Comparison of ENCODE assay signal across 1 cellular context in genomic region chr10:78774999-78775711, GRCh38.
TF ChIP-seq lines count a peak whose summit lies in the region.

No MANE protein-coding gene starts in this region.

TF ChIP-seq in HepG2, 621 proteins besides CTCF, POLR2A, EP300 and RAD21 (continued from another document and continues in another):
- no peak for TF ChIP-seq STAT6 (CRISPR knock-in tag; IDR thresholded peaks at IDR 0.05; ENCODE audit: borderline replicate concordance)
- TF ChIP-seq ZNF644 (CRISPR knock-in tag; IDR thresholded peaks at IDR 0.05; ENCODE audit: low read depth) = no peak
- no peak for TF ChIP-seq ZNF513 (CRISPR knock-in tag; conservative IDR thresholded peaks at IDR 0.05)
- no peak for TF ChIP-seq ZNF75D (CRISPR knock-in tag; IDR thresholded peaks at IDR 0.05; ENCODE audit: borderline replicate concordance)
- TF ChIP-seq ZNF276 (CRISPR knock-in tag; IDR thresholded peaks at IDR 0.05; ENCODE audit: low read depth) = no peak; the same call in 1 of the 2 replicates
- TF ChIP-seq ZNF224 (CRISPR knock-in tag; IDR thresholded peaks at IDR 0.05) = no peak
- no peak for TF ChIP-seq SOX6 (IDR thresholded peaks at IDR 0.05)
- TF ChIP-seq SOX6 (CRISPR knock-in tag; IDR thresholded peaks at IDR 0.05) = peak; percentile 34; the same call in 1 of the 2 replicates
- no peak for TF ChIP-seq NFE2L2 (IDR thresholded peaks at IDR 0.05; ENCODE audit: low read length)
- TF ChIP-seq PCBP2 (optimal IDR thresholded peaks at IDR 0.05; ENCODE audit: low read depth, low read length, poor library complexity, severe bottlenecking) = no peak
- TF ChIP-seq ONECUT2 (CRISPR knock-in tag; IDR thresholded peaks at IDR 0.05) = no peak
- TF ChIP-seq ADNP (CRISPR knock-in tag; IDR thresholded peaks at IDR 0.05) = no peak
- no peak for TF ChIP-seq MTF1 (CRISPR knock-in tag; IDR thresholded peaks at IDR 0.05)
- TF ChIP-seq SAP130 (CRISPR knock-in tag; IDR thresholded peaks at IDR 0.05; ENCODE audit: low read depth) = no peak
- TF ChIP-seq ZBTB39 (CRISPR knock-in tag; IDR thresholded peaks at IDR 0.05) = no peak
- TF ChIP-seq ZFP36 (IDR thresholded peaks at IDR 0.05; ENCODE audit: borderline replicate concordance, low read depth, low read length, partially characterized antibody) = no peak
- no peak for TF ChIP-seq E2F5 (CRISPR knock-in tag; conservative IDR thresholded peaks at IDR 0.05)
- no peak for TF ChIP-seq FIP1L1 (IDR thresholded peaks at IDR 0.05; ENCODE audit: borderline replicate concordance, insufficient read depth, low read depth, low read length)
- TF ChIP-seq ZNF281 (CRISPR knock-in tag; IDR thresholded peaks at IDR 0.05; ENCODE audit: borderline replicate concordance) = peak; percentile 51; the same call in 1 of the 2 replicates
- TF ChIP-seq PATZ1 (CRISPR knock-in tag; IDR thresholded peaks at IDR 0.05) = peak; percentile 34
- no peak for TF ChIP-seq SIN3A (IDR thresholded peaks at IDR 0.05; ENCODE audit: borderline replicate concordance, low read depth, low read length)
- TF ChIP-seq ZSCAN20 (CRISPR knock-in tag; IDR thresholded peaks at IDR 0.05; ENCODE audit: borderline replicate concordance) = no peak
- no peak for TF ChIP-seq IKZF5 (CRISPR knock-in tag; IDR thresholded peaks at IDR 0.05)
- TF ChIP-seq HNRNPLL (IDR thresholded peaks at IDR 0.05; ENCODE audit: low read depth, low read length, poor library complexity, severe bottlenecking) = no peak
- TF ChIP-seq KDM1A (CRISPR knock-in tag; IDR thresholded peaks at IDR 0.05) = no peak
- no peak for TF ChIP-seq ZSCAN9 (CRISPR knock-in tag; IDR thresholded peaks at IDR 0.05; ENCODE audit: borderline replicate concordance)
- no peak for TF ChIP-seq ZBTB2 (CRISPR knock-in tag; IDR thresholded peaks at IDR 0.05; ENCODE audit: low read depth)
- TF ChIP-seq ZBTB38 (CRISPR knock-in tag; IDR thresholded peaks at IDR 0.05) = no peak
- no peak for TF ChIP-seq HIVEP1 (CRISPR knock-in tag; IDR thresholded peaks at IDR 0.05)
- no peak for TF ChIP-seq RFX3 (CRISPR knock-in tag; IDR thresholded peaks at IDR 0.05)
- TF ChIP-seq PHF5A (CRISPR knock-in tag; IDR thresholded peaks at IDR 0.05; ENCODE audit: low read depth, unreplicated experiment) = no peak
- no peak for TF ChIP-seq ZNF530 (CRISPR knock-in tag; IDR thresholded peaks at IDR 0.05; ENCODE audit: low read depth)
- TF ChIP-seq RBAK (CRISPR knock-in tag; IDR thresholded peaks at IDR 0.05) = no peak
- no peak for TF ChIP-seq FOSL1 (CRISPR knock-in tag; IDR thresholded peaks at IDR 0.05; ENCODE audit: borderline replicate concordance)
- TF ChIP-seq MEF2D (CRISPR knock-in tag; IDR thresholded peaks at IDR 0.05) = no peak
- no peak for TF ChIP-seq RBM22 (optimal IDR thresholded peaks at IDR 0.05; ENCODE audit: low read length)
- TF ChIP-seq MYPOP (CRISPR knock-in tag; IDR thresholded peaks at IDR 0.05) = no peak
- no peak for TF ChIP-seq ZNF446 (CRISPR knock-in tag; IDR thresholded peaks at IDR 0.05)
- no peak for TF ChIP-seq ZNF180 (CRISPR knock-in tag; IDR thresholded peaks at IDR 0.05; ENCODE audit: borderline replicate concordance, low read depth)
- TF ChIP-seq GPBP1L1 (CRISPR knock-in tag; IDR thresholded peaks at IDR 0.05) = no peak
- no peak for TF ChIP-seq KLF9 (CRISPR knock-in tag; IDR thresholded peaks at IDR 0.05; ENCODE audit: low read depth)
- TF ChIP-seq ZNF124 (CRISPR knock-in tag; IDR thresholded peaks at IDR 0.05) = no peak
- no peak for TF ChIP-seq MIER3 (CRISPR knock-in tag; IDR thresholded peaks at IDR 0.05; ENCODE audit: borderline replicate concordance)
- no peak for TF ChIP-seq ZNF558 (CRISPR knock-in tag; IDR thresholded peaks at IDR 0.05; ENCODE audit: borderline replicate concordance)
- TF ChIP-seq NR3C1 (CRISPR knock-in tag; IDR thresholded peaks at IDR 0.05) = no peak
- no peak for TF ChIP-seq ZNF674 (CRISPR knock-in tag; IDR thresholded peaks at IDR 0.05; ENCODE audit: low read depth)
- no peak for TF ChIP-seq ZNF256 (CRISPR knock-in tag; conservative IDR thresholded peaks at IDR 0.05)
